19 cellular contexts compared by ENCODE assay signal in the genomic region with DNA sequence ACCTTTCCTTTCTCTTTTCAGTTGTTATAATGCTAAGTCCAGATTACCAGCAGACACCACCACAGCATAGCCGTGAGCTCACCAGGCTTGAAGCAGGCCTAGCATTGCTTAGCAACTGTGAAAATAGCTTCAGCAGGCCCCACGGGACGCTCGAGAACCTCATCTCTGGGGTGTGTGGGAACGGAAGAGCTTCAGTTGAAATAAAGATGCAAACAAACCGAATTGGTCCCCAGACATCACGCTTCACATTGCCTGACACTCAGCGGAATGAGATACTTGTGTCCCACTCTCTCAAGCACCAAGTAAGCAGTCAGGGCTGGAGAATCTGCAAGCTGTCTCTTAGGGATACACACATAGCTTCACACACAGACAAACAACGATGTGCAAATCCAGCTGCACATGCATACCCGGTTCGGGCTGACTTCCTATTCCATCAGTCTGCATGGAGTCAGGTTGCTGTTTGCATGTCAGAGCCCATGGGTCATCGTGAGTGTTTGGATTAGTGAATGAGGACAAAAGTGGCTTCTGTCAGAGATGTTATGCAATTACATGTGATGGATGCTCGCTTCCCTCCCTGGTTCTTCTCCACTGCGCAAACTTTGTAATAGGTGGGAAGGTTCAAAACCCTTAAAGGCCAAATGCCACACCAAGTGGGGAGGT.
DNase-seq lines count a peak whose midpoint lies in the region; ATAC-seq, FAIRE-seq and TF ChIP-seq lines count a peak whose summit lies in the region.
"Had no signal": no experiment of that assay in that cellular context is flagged by ENCODE, and none has a peak within 500 bp of the region (broad histone marks: within the 10 kb centered on the region; RNA-seq: fewer than 3 reads in every experiment).

No MANE protein-coding gene starts in this region.

- H3K23ac ChIP-seq in neuronal stem cell (ENCODE audit: low read depth, low read length, poor library complexity) = no peak overlapping the region

- H4K91ac ChIP-seq in neuronal stem cell (ENCODE audit: low read depth, low read length, poor library complexity) = no peak overlapping the region

- intact Hi-C loops in heart right ventricle (cut with DNase I) (no loop called here), esophagus muscularis mucosa (cut with DNase I) (no loop called here)
- intact Hi-C loops in activated CD4-positive, alpha-beta T cell treated with anti-CD3 and anti-CD28 coated beads, Interleukin-2, amount 10 ng/mL, durations not matched to agents 24 days and 14 days (cut with micrococcal nuclease) = no loop called here

- no peak overlapping the region for H4K8ac ChIP-seq in neuronal stem cell (ENCODE audit: low read depth, low read length)

- H3K9ac ChIP-seq in neuronal stem cell (ENCODE audit: low read depth, low read length, poor library complexity) = no peak overlapping the region

- H3K9me3 Mint-ChIP-seq in activated CD4-positive, alpha-beta T cell treated with anti-CD3 and anti-CD28 coated beads, Interleukin-2, amount 10 ng/mL, durations not matched to agents 24 days and 14 days = no peaks in the 10 kb centered on the region
- H3K9me3 Mint-ChIP-seq: activated naive CD4-positive, alpha-beta T cell treated with anti-CD3 and anti-CD28 coated beads, Interleukin-2, amount 50 U/mL, for 24 hours; activated T-helper 1 cell treated with anti-CD3 and anti-CD28 coated beads, Interleukin-12 subunit alpha, Interleukin-12 subunit beta, Interleukin-2, Interleukin-4 antibody, amounts not matched to agents 30 ng/mL and 10 ng/mL and 1 ng/mL, durations not matched to agents 14 hours and 24 hours and 36 hours had no signal

- no peak overlapping the region for H2BK15ac ChIP-seq in neuronal stem cell (ENCODE audit: low read length)

- H3K4me1 ChIP-seq in heart right ventricle (peaks cover 0 to 12% (median 0%) of the 10 kb centered on the region in 9 donors), right atrium auricular region (no peaks in the 10 kb centered on the region), neuronal stem cell (ENCODE audit: control insufficient read depth in 2 of 2, insufficient read depth in 1 of 2, low read depth in 1 of 2, low read length in 2 of 2) (no peaks in the 10 kb centered on the region), esophagus muscularis mucosa (peaks cover 0 to 13% (median 7%) of the 10 kb centered on the region in 4 donors)
- H3K4me1 ChIP-seq: esophagus squamous epithelium had no signal

- H3K36me3 Mint-ChIP-seq in activated CD4-positive, alpha-beta T cell treated with anti-CD3 and anti-CD28 coated beads, Interleukin-2, amount 10 ng/mL, durations not matched to agents 24 days and 14 days (ENCODE audit: low read depth) = no peaks in the 10 kb centered on the region
- H3K36me3 Mint-ChIP-seq: activated naive CD4-positive, alpha-beta T cell treated with anti-CD3 and anti-CD28 coated beads, Interleukin-2, amount 50 U/mL, for 24 hours; CD8-positive, alpha-beta memory T cell had no signal

- no peak overlapping the region for H2BK120ac ChIP-seq in neuronal stem cell (ENCODE audit: low read depth, low read length)

- no peak overlapping the region for H2BK5ac ChIP-seq in neuronal stem cell (ENCODE audit: low read length)

- H3K4me1 Mint-ChIP-seq in activated CD4-positive, alpha-beta T cell treated with anti-CD3 and anti-CD28 coated beads, Interleukin-2, amount 10 ng/mL, durations not matched to agents 24 days and 14 days = no peaks in the 10 kb centered on the region
- H3K4me1 Mint-ChIP-seq: activated CD4-positive, alpha-beta T cell treated with anti-CD3 and anti-CD28 coated beads for 36 hours; activated naive CD4-positive, alpha-beta T cell treated with anti-CD3 and anti-CD28 coated beads, Interleukin-2, amount 50 U/mL, for 24 hours; CD8-positive, alpha-beta memory T cell had no signal

- TF ChIP-seq POLR2A in esophagus muscularis mucosa (IDR thresholded peaks at IDR 0.05; ENCODE audit: low read depth) = no peak

- H3K27ac ChIP-seq in heart right ventricle (peak overlapping the region in 1 of 10 donors; percentile 46), right atrium auricular region (no peak overlapping the region), neuronal stem cell (replicated peaks; ENCODE audit: low read length) (no peak overlapping the region), esophagus muscularis mucosa (replicated peaks in 1 of 4) (no peak overlapping the region)
- H3K27ac ChIP-seq: esophagus squamous epithelium, neutrophil had no signal

- H3K9me3 ChIP-seq in heart right ventricle (peaks cover 0 to 6% (median 0%) of the 10 kb centered on the region in 11 donors), right atrium auricular region (no peaks in the 10 kb centered on the region), neuronal stem cell (replicated peaks in 1 of 2; ENCODE audit: control insufficient read depth in 2 of 2, insufficient read depth in 1 of 2, low read depth in 1 of 2, low read length in 2 of 2) (peaks cover 0 to 6% of the 10 kb centered on the region in 2 donors), esophagus muscularis mucosa (no peaks in the 10 kb centered on the region)
- H3K9me3 ChIP-seq: esophagus squamous epithelium, neutrophil had no signal

- no peak overlapping the region for H3K4ac ChIP-seq in neuronal stem cell (ENCODE audit: low read length)

- H3K14ac ChIP-seq in neuronal stem cell (ENCODE audit: low read length) = no peak overlapping the region

- no peak for TF ChIP-seq EP300 in esophagus muscularis mucosa (IDR thresholded peaks at IDR 0.05)

- H3K27ac Mint-ChIP-seq in activated CD4-positive, alpha-beta T cell treated with anti-CD3 and anti-CD28 coated beads, Interleukin-2, amount 10 ng/mL, durations not matched to agents 24 days and 14 days = no peak overlapping the region
- H3K27ac Mint-ChIP-seq: activated CD4-positive, alpha-beta T cell treated with anti-CD3 and anti-CD28 coated beads for 36 hours; activated naive CD4-positive, alpha-beta T cell treated with anti-CD3 and anti-CD28 coated beads, Interleukin-2, amount 50 U/mL, for 24 hours; activated T-helper 1 cell treated with anti-CD3 and anti-CD28 coated beads, Interleukin-12 subunit alpha, Interleukin-12 subunit beta, Interleukin-2, Interleukin-4 antibody, amounts not matched to agents 30 ng/mL and 10 ng/mL and 1 ng/mL, durations not matched to agents 14 hours and 24 hours and 36 hours; CD8-positive, alpha-beta memory T cell had no signal

- H3K36me3 ChIP-seq in heart right ventricle (no peaks in the 10 kb centered on the region), right atrium auricular region (no peaks in the 10 kb centered on the region), bronchial epithelial cell (ENCODE audit: control insufficient read depth, insufficient read depth, low read length) (no peaks in the 10 kb centered on the region), neuronal stem cell (replicated peaks in 1 of 2; ENCODE audit: control insufficient read depth in 2 of 2, insufficient read depth in 2 of 2, low read length in 2 of 2) (no peaks in the 10 kb centered on the region), esophagus muscularis mucosa (no peaks in the 10 kb centered on the region)
- H3K36me3 ChIP-seq: esophagus squamous epithelium, neutrophil had no signal

- no peak overlapping the region for H3K4me3 ChIP-seq in heart right ventricle
- no peak overlapping the region for H3K4me3 ChIP-seq in right atrium auricular region
- H3K4me3 ChIP-seq in bronchial epithelial cell (ENCODE audit: low read depth, low read length) = no peak overlapping the region
- H3K4me3 ChIP-seq in neuronal stem cell (ENCODE audit: low read length in 2 of 2) = no peak overlapping the region
- H3K4me3 ChIP-seq in esophagus muscularis mucosa = no peak overlapping the region
- H3K4me3 ChIP-seq: esophagus squamous epithelium had no signal

- H2AK5ac ChIP-seq in neuronal stem cell (ENCODE audit: low read depth, low read length) = no peak overlapping the region

- H3K4me3 Mint-ChIP-seq in activated CD4-positive, alpha-beta T cell treated with anti-CD3 and anti-CD28 coated beads, Interleukin-2, amount 10 ng/mL, durations not matched to agents 24 days and 14 days = no peak overlapping the region
- H3K4me3 Mint-ChIP-seq: activated CD4-positive, alpha-beta T cell treated with anti-CD3 and anti-CD28 coated beads for 36 hours; activated naive CD4-positive, alpha-beta T cell treated with anti-CD3 and anti-CD28 coated beads, Interleukin-2, amount 50 U/mL, for 24 hours; activated T-helper 1 cell treated with anti-CD3 and anti-CD28 coated beads, Interleukin-12 subunit alpha, Interleukin-12 subunit beta, Interleukin-2, Interleukin-4 antibody, amounts not matched to agents 30 ng/mL and 10 ng/mL and 1 ng/mL, durations not matched to agents 14 hours and 24 hours and 36 hours; CD8-positive, alpha-beta memory T cell had no signal

- no peak overlapping the region for H2BK12ac ChIP-seq in neuronal stem cell (ENCODE audit: low read length)

- no peaks in the 10 kb centered on the region for H3K79me1 ChIP-seq in neuronal stem cell (ENCODE audit: low read depth, low read length)

- H2AFZ ChIP-seq in neuronal stem cell (ENCODE audit: low read length) = no peak overlapping the region

- peak; percentile 89 for FAIRE-seq in bronchial epithelial cell (lab: Jason Lieb, UNC)
- FAIRE-seq: astrocyte had no signal

- H3K27me3 ChIP-seq in heart right ventricle = no peaks in the 10 kb centered on the region
- H3K27me3 ChIP-seq in right atrium auricular region = no peaks in the 10 kb centered on the region
- H3K27me3 ChIP-seq in bronchial epithelial cell (ENCODE audit: control insufficient read depth, insufficient read depth, low read length) = no peaks in the 10 kb centered on the region
- peaks cover 0 to 2% (median 0%) of the 10 kb centered on the region in 3 experiments for H3K27me3 ChIP-seq in neuronal stem cell (ENCODE audit: control insufficient read depth in 3 of 3, insufficient read depth in 3 of 3, low read depth in 1 of 3, low read length in 3 of 3)
- no peaks in the 10 kb centered on the region for H3K27me3 ChIP-seq in esophagus muscularis mucosa
- H3K27me3 ChIP-seq: esophagus squamous epithelium, neutrophil had no signal

- DNase-seq in heart right ventricle (peak; percentile 24 to 46), right atrium auricular region (ENCODE audit: low spot score) (no peak), bronchial epithelial cell (ENCODE audit: low read depth) (no peak), neuronal stem cell (ENCODE audit: low spot score) (no peak), NCI-H1694 treated with DMSO at 0.1 percent for 48 hours (lab: John Stamatoyannopoulos, UW) (no peak), esophagus muscularis mucosa (ENCODE audit: extremely low spot score) (no peak)
- DNase-seq in activated CD4-positive, alpha-beta T cell treated with anti-CD3 and anti-CD28 coated beads, Interleukin-2, amount 10 ng/mL, durations not matched to agents 24 days and 14 days = no peak
- DNase-seq: activated CD4-positive, alpha-beta T cell treated with anti-CD3 and anti-CD28 coated beads for 36 hours; CD8-positive, alpha-beta memory T cell; DMS79 treated with DMSO at 0.1 percent for 48 hours; effector CD4-positive, alpha-beta T cell; esophagus squamous epithelium; glutamatergic neuron; NCI-H187 treated with DMSO at 0.1 percent for 48 hours had no signal

- no peak overlapping the region for H3K4me2 ChIP-seq in neuronal stem cell (ENCODE audit: insufficient read depth, low read length, poor library complexity, severe bottlenecking)

- H3K18ac ChIP-seq in neuronal stem cell (ENCODE audit: low read length) = peak overlapping the region; percentile 20

- peak in 7 of 8 donors; percentile 43 to 84 (median 69) for ATAC-seq in heart right ventricle
- no peak for ATAC-seq in GM19023 (IDR thresholded peaks at IDR 0.05; ENCODE audit: unreplicated experiment)
- ATAC-seq: activated CD4-positive, alpha-beta T cell treated with anti-CD3 and anti-CD28 coated beads for 36 hours had no signal

- H3K27me3 Mint-ChIP-seq in activated CD4-positive, alpha-beta T cell treated with anti-CD3 and anti-CD28 coated beads, Interleukin-2, amount 10 ng/mL, durations not matched to agents 24 days and 14 days = no peaks in the 10 kb centered on the region

- WGBS in heart right ventricle, 2 donors = 70 to 78% methylated on average over 14 of the region's 14 CpGs
- WGBS in neuronal stem cell (ENCODE audit: extremely low coverage in 2 of 2, insufficient read length in 2 of 2, insufficient replicate concordance in 1 of 2), 2 donors = no CpG with 5 or more reads among the region's 14 CpGs
- 67% methylated on average over 14 of the region's 14 CpGs for WGBS in esophagus muscularis mucosa

- TF ChIP-seq CTCF in heart right ventricle (IDR thresholded peaks at IDR 0.05) = no peak
- no peak for TF ChIP-seq CTCF in right atrium auricular region (IDR thresholded peaks at IDR 0.05)
- no peak for TF ChIP-seq CTCF in bronchial epithelial cell (IDR thresholded peaks at IDR 0.05; ENCODE audit: insufficient read depth, low read length, severe bottlenecking)
- no peak for TF ChIP-seq CTCF in esophagus muscularis mucosa (IDR thresholded peaks at IDR 0.05)

Comparison
In these comparisons a context has a peak if more than half of its experiments do, and no peak if none do; other contexts are left out.
1. DNase-seq: peak in heart right ventricle (2 of 2); none in right atrium auricular region (single experiment), bronchial epithelial cell (single experiment), neuronal stem cell (single experiment), activated CD4-positive, alpha-beta T cell treated with anti-CD3 and anti-CD28 coated beads, Interleukin-2, amount 10 ng/mL, durations not matched to agents 24 days and 14 days (single experiment), NCI-H1694 treated with DMSO at 0.1 percent for 48 hours (single experiment) and esophagus muscularis mucosa (single experiment).